12 cellular contexts compared by ENCODE assay signal in genomic region chr16:24701521-24701951, GRCh38. TPM values are rescaled to one million over a fixed set of nuclear protein-coding genes. Genes with fewer than 3 reads are reported as not detected.
DNase-seq lines count a peak whose midpoint lies in the region; ATAC-seq and TF ChIP-seq lines count a peak whose summit lies in the region.
"Had no signal": no experiment of that assay in that cellular context is flagged by ENCODE, and none has a peak within 500 bp of the region (broad histone marks: within the 10 kb centered on the region; RNA-seq: fewer than 3 reads in every experiment).

No MANE protein-coding gene starts in this region.

- peaks cover 30% of the 10 kb centered on the region for H3F3A ChIP-seq in PC-9 (ENCODE audit: insufficient read depth, low read depth)

- ATAC-seq in HG02678 (IDR thresholded peaks at IDR 0.05; ENCODE audit: unreplicated experiment) (no peak), GM21529 (IDR thresholded peaks at IDR 0.05; ENCODE audit: unreplicated experiment) (no peak), GM21737 (IDR thresholded peaks at IDR 0.05; ENCODE audit: unreplicated experiment) (no peak)

- peak overlapping the region; percentile 62 for H2AFZ ChIP-seq in PC-9

- H3K36me3 ChIP-seq in PC-9 (ENCODE audit: low read depth), result no peaks in the 10 kb centered on the region

- H3K27me3 Mint-ChIP-seq in osteocyte (ENCODE audit: unreplicated experiment), result no peaks in the 10 kb centered on the region

- intact Hi-C loops in PC-9 (cut with micrococcal nuclease; ENCODE audit: unreplicated experiment), result loop anchor here (1.0 kb wide), 2 partner anchors 28 to 55 kb away; partner anchors contain the start of gene TNRC6A

- TF ChIP-seq CTCF in AG04450 (IDR thresholded peaks at IDR 0.05; ENCODE audit: low read depth, low read length) (no peak), PC-9 (conservative IDR thresholded peaks at IDR 0.05) (no peak), osteocyte (IDR thresholded peaks at IDR 0.05) (no peak)

- peak overlapping the region; percentile 89 for H3K27ac Mint-ChIP-seq in osteocyte (ENCODE audit: unreplicated experiment)
- H3K27ac Mint-ChIP-seq: immature natural killer cell had no signal

- DNase-seq in AG04450 (ENCODE audit: low read depth, low spot score), result no peak
- peak; percentile 67 to 77 for DNase-seq in PC-9
- DNase-seq in fibroblast of gingiva (ENCODE audit: low read depth), result peak; percentile 80
- DNase-seq in osteocyte (ENCODE audit: extremely low spot score, unreplicated experiment), result no peak
- no peak for DNase-seq in SK-N-DZ (ENCODE audit: low spot score)
- DNase-seq: immature natural killer cell; stimulated activated CD4-positive, alpha-beta T cell treated with anti-CD3 and anti-CD28 coated beads, Interleukin-15, amount 100 ng/mL, for 24 hours had no signal

- H3K27ac ChIP-seq in AG04450 (ENCODE audit: low read depth, low read length) (peak overlapping the region; percentile 78), PC-9 (peak overlapping the region; percentile 91)
- H3K27ac ChIP-seq: KMS-11 had no signal

- H3K27me3 ChIP-seq in AG04450 (ENCODE audit: control insufficient read depth, insufficient read depth, low read length) (no peaks in the 10 kb centered on the region), PC-9 (ENCODE audit: insufficient read depth, low read depth) (no peaks in the 10 kb centered on the region)
- H3K27me3 ChIP-seq: testis had no signal

- H3K4me2 ChIP-seq in PC-9, result peak overlapping the region; percentile 82
- H3K4me2 ChIP-seq: KMS-11 had no signal

- CTCF ChIA-PET in AG04450 (lab: Charles Lee) (interaction anchor here (0.6 to 1.0 kb wide), 3 partner anchors 24 to 205 kb away, joined by 3 to 4 read pairs (median 3); no protein-coding TSS in a partner anchor), PC-9 (lab: Charles Lee) (interaction anchor here (0.7 kb wide), 2 partner anchors 35 to 60 kb away, joined by 3 to 12 read pairs; no protein-coding TSS in a partner anchor)

- peaks cover 38% of the 10 kb centered on the region for H3K4me1 Mint-ChIP-seq in osteocyte (ENCODE audit: unreplicated experiment)
- H3K4me1 Mint-ChIP-seq: immature natural killer cell had no signal

- H3K9me3 ChIP-seq in AG04450 (ENCODE audit: control insufficient read depth, insufficient read depth, low read length) (no peaks in the 10 kb centered on the region), PC-9 (ENCODE audit: insufficient read depth, low read depth) (no peaks in the 10 kb centered on the region)
- H3K9me3 ChIP-seq: testis had no signal

- no peaks in the 10 kb centered on the region for H4K20me1 ChIP-seq in PC-9 (ENCODE audit: insufficient read depth)

- POLR2A ChIA-PET in AG04450 (lab: Yijun Ruan, JAX), result interaction anchor here (0.6 to 3.1 kb wide), 6 partner anchors 28 to 507 kb away, joined by 3 to 8 read pairs (median 6); no protein-coding TSS in a partner anchor
- POLR2A ChIA-PET in PC-9 (lab: Charles Lee; ENCODE audit: unreplicated experiment), result interaction anchor here (0.7 kb wide), 1 partner anchor 404 kb away, joined by 4 read pairs; no protein-coding TSS in a partner anchor

- H3K4me3 Mint-ChIP-seq in osteocyte (ENCODE audit: unreplicated experiment), result peak overlapping the region; percentile 51
- H3K4me3 Mint-ChIP-seq: immature natural killer cell had no signal

- no peaks in the 10 kb centered on the region for H3K9me3 Mint-ChIP-seq in osteocyte (ENCODE audit: unreplicated experiment)
- H3K9me3 Mint-ChIP-seq: immature natural killer cell had no signal

- peaks cover 34% of the 10 kb centered on the region for H3K4me1 ChIP-seq in PC-9 (replicated peaks; ENCODE audit: insufficient read depth)
- H3K4me1 ChIP-seq: testis had no signal

- H3K79me2 ChIP-seq in PC-9 (ENCODE audit: low read depth), result no peaks in the 10 kb centered on the region

- no peak overlapping the region for H3K4me3 ChIP-seq in AG04450 (ENCODE audit: low read depth, low read length)
- H3K4me3 ChIP-seq in PC-9, result peak overlapping the region; percentile 36; the same call in 1 of the 2 replicates
- H3K4me3 ChIP-seq: testis had no signal

- H3K36me3 Mint-ChIP-seq in osteocyte (ENCODE audit: unreplicated experiment), result no peaks in the 10 kb centered on the region
- H3K36me3 Mint-ChIP-seq: immature natural killer cell had no signal

- no peaks in the 10 kb centered on the region for H3K9me2 ChIP-seq in PC-9 (ENCODE audit: insufficient read depth)

- BruUV-seq in PC-9 (replicated peaks; lab: Mats Ljungman, UMichigan), result no TSS peak

RNA-seq across cellular contexts. Expression of gene TNRC6A, which starts 27.9 kb away (rescaled TPM):
- 62.7 and 76.2 TPM in 2 replicates for polyA plus RNA-seq in AG04450 (2011; rRNA removed)
- polyA minus RNA-seq in AG04450 (2011; rRNA and poly(A)+ RNA removed), result 136 and 139 TPM in 2 replicates
- total RNA-seq in PC-9 (2021) (66.8 and 84.8 TPM in 2 replicates), osteocyte (64.5 and 68.0 TPM in 2 replicates)
- polyA plus RNA-seq in SK-N-DZ (2014; cell fraction: cytosol; rRNA removed), result 15.3 and 16.9 TPM in 2 replicates
- 30.2 and 63.3 TPM in 2 replicates for polyA plus RNA-seq in SK-N-DZ (2014; cell fraction: nucleus; rRNA removed)

Comparison
In these comparisons a context has a peak if more than half of its experiments do, and no peak if none do; other contexts are left out.
1. DNase-seq: peak in PC-9 (2 of 2) and fibroblast of gingiva (single experiment); none in AG04450 (single experiment), osteocyte (single experiment) and SK-N-DZ (single experiment).